ENCODE assay signal across 8 cellular contexts in genomic region chrX:114344756-114345155, GRCh38.
A peak's percentile ranks its signal among the peaks of the same experiment; 100 is the strongest.
DNase-seq lines count a peak whose midpoint lies in the region; ATAC-seq and TF ChIP-seq lines count a peak whose summit lies in the region.

No MANE protein-coding gene starts in this region.

- no peak overlapping the region for H3K4me2 ChIP-seq in mammary epithelial cell (ENCODE audit: insufficient read depth, low read depth, low read length)

- H3K36me3 Mint-ChIP-seq in neural crest cell (ENCODE audit: low read depth), result no peaks in the 10 kb centered on the region
- no peaks in the 10 kb centered on the region for H3K36me3 Mint-ChIP-seq in natural killer cell treated with Interleukin-12 subunit alpha and Interleukin-12 subunit beta and Interleukin-15 and Interleukin-18, amount 100 ng/mL, for 72 hours

- no peaks in the 10 kb centered on the region for H3K79me2 ChIP-seq in mammary epithelial cell (ENCODE audit: insufficient read depth, low read length)

- dilution Hi-C loops in mammary epithelial cell (cut with HindIII; ENCODE audit: low sequenced_read_pairs), result no loop called here

- 60% methylated on average over 2 of the region's 2 CpGs for WGBS in mammary epithelial cell (ENCODE audit: low coverage, missing lambda C conversion rate)

- no peak overlapping the region for H3K27ac Mint-ChIP-seq in neural crest cell (ENCODE audit: unreplicated experiment)
- H3K27ac Mint-ChIP-seq in natural killer cell treated with Interleukin-12 subunit alpha and Interleukin-12 subunit beta and Interleukin-15 and Interleukin-18, amount 100 ng/mL, for 72 hours, result no peak overlapping the region

- H3K27ac ChIP-seq in 22Rv1 (no peak overlapping the region), mammary epithelial cell (ENCODE audit: insufficient read depth, low read depth, low read length) (no peak overlapping the region)

- H3K27me3 ChIP-seq in mammary epithelial cell (ENCODE audit: insufficient read depth, low read length), result no peaks in the 10 kb centered on the region

- H3K4me3 Mint-ChIP-seq in neural crest cell, result no peak overlapping the region
- H3K4me3 Mint-ChIP-seq in natural killer cell treated with Interleukin-12 subunit alpha and Interleukin-12 subunit beta and Interleukin-15 and Interleukin-18, amount 100 ng/mL, for 72 hours, result no peak overlapping the region

- CTCF ChIA-PET in mammary epithelial cell (lab: Charles Lee; ENCODE audit: low non-redundant PET), result no interaction called here

- H3K4me1 Mint-ChIP-seq in neural crest cell, result peaks cover 5% of the 10 kb centered on the region
- H3K4me1 Mint-ChIP-seq in natural killer cell treated with Interleukin-12 subunit alpha and Interleukin-12 subunit beta and Interleukin-15 and Interleukin-18, amount 100 ng/mL, for 72 hours (ENCODE audit: low read depth in 2 of 2), result no peaks in the 10 kb centered on the region

- peak; percentile 92 for ATAC-seq in HG02610 (IDR thresholded peaks at IDR 0.05; ENCODE audit: unreplicated experiment)
- no peak for ATAC-seq in natural killer cell treated with Interleukin-12 subunit alpha and Interleukin-12 subunit beta and Interleukin-15 and Interleukin-18, amount 100 ng/mL, for 72 hours

- no TSS peak for BruUV-seq in mammary epithelial cell (replicated peaks; lab: Mats Ljungman, UMichigan)

- DNase-seq in GM12864 (ENCODE audit: low read depth), result no peak
- DNase-seq in NCI-H187 treated with DMSO at 0.1 percent for 48 hours (lab: John Stamatoyannopoulos, UW), result peak; percentile 6
- peak; percentile 16 for DNase-seq in mammary epithelial cell
- no peak for DNase-seq in neural crest cell (ENCODE audit: low read depth, low spot score)
- DNase-seq in natural killer cell treated with Interleukin-12 subunit alpha and Interleukin-12 subunit beta and Interleukin-15 and Interleukin-18, amount 100 ng/mL, for 72 hours (ENCODE audit: low spot score), result no peak
- DNase-seq in stimulated activated CD4-positive, alpha-beta T cell treated with anti-CD3 and anti-CD28 coated beads, Interleukin-15, amount 100 ng/mL, for 24 hours, result no peak

- no peaks in the 10 kb centered on the region for H3K9me3 Mint-ChIP-seq in neural crest cell
- H3K9me3 Mint-ChIP-seq in natural killer cell treated with Interleukin-12 subunit alpha and Interleukin-12 subunit beta and Interleukin-15 and Interleukin-18, amount 100 ng/mL, for 72 hours, result no peaks in the 10 kb centered on the region

- no peaks in the 10 kb centered on the region for H3K9me3 ChIP-seq in mammary epithelial cell (replicated peaks; ENCODE audit: insufficient read depth, low read length)

- H3K4me1 ChIP-seq in mammary epithelial cell (ENCODE audit: insufficient read depth, low read length), result no peaks in the 10 kb centered on the region

- H3K27me3 Mint-ChIP-seq in neural crest cell (ENCODE audit: low read depth), result no peaks in the 10 kb centered on the region
- no peaks in the 10 kb centered on the region for H3K27me3 Mint-ChIP-seq in natural killer cell treated with Interleukin-12 subunit alpha and Interleukin-12 subunit beta and Interleukin-15 and Interleukin-18, amount 100 ng/mL, for 72 hours

- H3K9ac ChIP-seq in mammary epithelial cell (ENCODE audit: insufficient read depth, low read length), result no peak overlapping the region

- intact Hi-C loops in mammary epithelial cell (cut with micrococcal nuclease), result no loop called here

- H3K4me3 ChIP-seq in GM12864 (ENCODE audit: low read depth, low read length), result no peak overlapping the region
- no peak overlapping the region for H3K4me3 ChIP-seq in mammary epithelial cell (replicated peaks in 1 of 3; ENCODE audit: insufficient read depth in 1 of 3, low read depth in 2 of 3, low read length in 3 of 3)

- H3K36me3 ChIP-seq in mammary epithelial cell (ENCODE audit: insufficient read depth, low read length), result no peaks in the 10 kb centered on the region

- in situ Hi-C loops in mammary epithelial cell (cut with MboI; ENCODE audit: low sequenced_read_pairs in 2 of 2), result no loop called here

- TF ChIP-seq CTCF in 22Rv1 (IDR thresholded peaks at IDR 0.05) (peak; percentile 68), GM12864 (IDR thresholded peaks at IDR 0.05; ENCODE audit: low read depth, low read length, missing control alignments) (peak; percentile 66), mammary epithelial cell (conservative IDR thresholded peaks at IDR 0.05 in 1 of 2, IDR thresholded peaks at IDR 0.05 in 1 of 2; ENCODE audit: extremely low read depth in 1 of 2, insufficient read depth in 1 of 2, low read depth in 1 of 2, low read length in 2 of 2) (peak; percentile 78 to 82), neural crest cell (conservative IDR thresholded peaks at IDR 0.05) (peak; percentile 84)

- H4K20me1 ChIP-seq in mammary epithelial cell (ENCODE audit: insufficient read depth, low read length), result no peaks in the 10 kb centered on the region

- H2AFZ ChIP-seq in mammary epithelial cell (ENCODE audit: low read depth, low read length), result no peak overlapping the region

Comparison
In these comparisons a context has a peak if more than half of its experiments do, and no peak if none do; other contexts are left out.
1. DNase-seq: peak in NCI-H187 treated with DMSO at 0.1 percent for 48 hours (single experiment) and mammary epithelial cell (single experiment); none in GM12864 (single experiment), neural crest cell (single experiment), natural killer cell treated with Interleukin-12 subunit alpha and Interleukin-12 subunit beta and Interleukin-15 and Interleukin-18, amount 100 ng/mL, for 72 hours (single experiment) and stimulated activated CD4-positive, alpha-beta T cell treated with anti-CD3 and anti-CD28 coated beads, Interleukin-15, amount 100 ng/mL, for 24 hours (single experiment).
2. Peak in every context shown above with its lines, with median percentiles within 50 percentile points of each other: CTCF ChIP-seq.